ENCODE assay signal across 1 cellular context in the genomic region with DNA sequence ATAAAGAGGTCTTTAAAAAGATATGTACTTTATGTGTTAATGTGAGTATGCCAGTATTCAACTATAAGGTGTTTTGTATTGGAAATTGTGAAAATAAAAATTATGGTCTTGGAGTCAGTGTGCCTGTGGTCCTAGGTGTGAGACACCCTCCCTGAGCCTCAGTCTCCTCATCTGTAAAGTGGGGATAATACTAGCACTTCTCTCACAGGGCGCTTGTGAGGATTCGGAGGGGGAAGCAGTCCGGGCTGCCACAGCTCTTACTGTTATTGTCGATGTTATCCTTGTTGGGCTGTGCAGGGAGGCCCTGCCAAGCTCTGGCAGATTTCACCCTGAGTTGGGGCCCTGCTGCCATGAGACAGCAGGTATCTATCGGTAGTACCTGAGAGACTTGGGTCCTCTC.
TF ChIP-seq lines count a peak whose summit lies in the region.

No MANE protein-coding gene starts in this region.

TF ChIP-seq in WTC11, 78 proteins besides CTCF, POLR2A, EP300 and RAD21 (continued from another document):
- TF ChIP-seq, protein P1, sequence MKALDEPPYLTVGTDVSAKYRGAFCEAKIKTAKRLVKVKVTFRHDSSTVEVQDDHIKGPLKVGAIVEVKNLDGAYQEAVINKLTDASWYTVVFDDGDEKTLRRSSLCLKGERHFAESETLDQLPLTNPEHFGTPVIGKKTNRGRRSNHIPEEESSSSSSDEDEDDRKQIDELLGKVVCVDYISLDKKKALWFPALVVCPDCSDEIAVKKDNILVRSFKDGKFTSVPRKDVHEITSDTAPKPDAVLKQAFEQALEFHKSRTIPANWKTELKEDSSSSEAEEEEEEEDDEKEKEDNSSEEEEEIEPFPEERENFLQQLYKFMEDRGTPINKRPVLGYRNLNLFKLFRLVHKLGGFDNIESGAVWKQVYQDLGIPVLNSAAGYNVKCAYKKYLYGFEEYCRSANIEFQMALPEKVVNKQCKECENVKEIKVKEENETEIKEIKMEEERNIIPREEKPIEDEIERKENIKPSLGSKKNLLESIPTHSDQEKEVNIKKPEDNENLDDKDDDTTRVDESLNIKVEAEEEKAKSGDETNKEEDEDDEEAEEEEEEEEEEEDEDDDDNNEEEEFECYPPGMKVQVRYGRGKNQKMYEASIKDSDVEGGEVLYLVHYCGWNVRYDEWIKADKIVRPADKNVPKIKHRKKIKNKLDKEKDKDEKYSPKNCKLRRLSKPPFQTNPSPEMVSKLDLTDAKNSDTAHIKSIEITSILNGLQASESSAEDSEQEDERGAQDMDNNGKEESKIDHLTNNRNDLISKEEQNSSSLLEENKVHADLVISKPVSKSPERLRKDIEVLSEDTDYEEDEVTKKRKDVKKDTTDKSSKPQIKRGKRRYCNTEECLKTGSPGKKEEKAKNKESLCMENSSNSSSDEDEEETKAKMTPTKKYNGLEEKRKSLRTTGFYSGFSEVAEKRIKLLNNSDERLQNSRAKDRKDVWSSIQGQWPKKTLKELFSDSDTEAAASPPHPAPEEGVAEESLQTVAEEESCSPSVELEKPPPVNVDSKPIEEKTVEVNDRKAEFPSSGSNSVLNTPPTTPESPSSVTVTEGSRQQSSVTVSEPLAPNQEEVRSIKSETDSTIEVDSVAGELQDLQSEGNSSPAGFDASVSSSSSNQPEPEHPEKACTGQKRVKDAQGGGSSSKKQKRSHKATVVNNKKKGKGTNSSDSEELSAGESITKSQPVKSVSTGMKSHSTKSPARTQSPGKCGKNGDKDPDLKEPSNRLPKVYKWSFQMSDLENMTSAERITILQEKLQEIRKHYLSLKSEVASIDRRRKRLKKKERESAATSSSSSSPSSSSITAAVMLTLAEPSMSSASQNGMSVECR (CRISPR knock-in tag; IDR thresholded peaks at IDR 0.05; ENCODE audit: borderline replicate concordance) = no peak
- no peak for TF ChIP-seq SP1 (CRISPR knock-in tag; conservative IDR thresholded peaks at IDR 0.05)
- no peak for TF ChIP-seq ZNF396 (CRISPR knock-in tag; IDR thresholded peaks at IDR 0.05; ENCODE audit: borderline replicate concordance)
- no peak for TF ChIP-seq CREM (CRISPR knock-in tag; IDR thresholded peaks at IDR 0.05)
- TF ChIP-seq, protein P2, sequence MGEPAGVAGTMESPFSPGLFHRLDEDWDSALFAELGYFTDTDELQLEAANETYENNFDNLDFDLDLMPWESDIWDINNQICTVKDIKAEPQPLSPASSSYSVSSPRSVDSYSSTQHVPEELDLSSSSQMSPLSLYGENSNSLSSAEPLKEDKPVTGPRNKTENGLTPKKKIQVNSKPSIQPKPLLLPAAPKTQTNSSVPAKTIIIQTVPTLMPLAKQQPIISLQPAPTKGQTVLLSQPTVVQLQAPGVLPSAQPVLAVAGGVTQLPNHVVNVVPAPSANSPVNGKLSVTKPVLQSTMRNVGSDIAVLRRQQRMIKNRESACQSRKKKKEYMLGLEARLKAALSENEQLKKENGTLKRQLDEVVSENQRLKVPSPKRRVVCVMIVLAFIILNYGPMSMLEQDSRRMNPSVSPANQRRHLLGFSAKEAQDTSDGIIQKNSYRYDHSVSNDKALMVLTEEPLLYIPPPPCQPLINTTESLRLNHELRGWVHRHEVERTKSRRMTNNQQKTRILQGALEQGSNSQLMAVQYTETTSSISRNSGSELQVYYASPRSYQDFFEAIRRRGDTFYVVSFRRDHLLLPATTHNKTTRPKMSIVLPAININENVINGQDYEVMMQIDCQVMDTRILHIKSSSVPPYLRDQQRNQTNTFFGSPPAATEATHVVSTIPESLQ (CRISPR knock-in tag; IDR thresholded peaks at IDR 0.05) = no peak
- TF ChIP-seq, protein P3, sequence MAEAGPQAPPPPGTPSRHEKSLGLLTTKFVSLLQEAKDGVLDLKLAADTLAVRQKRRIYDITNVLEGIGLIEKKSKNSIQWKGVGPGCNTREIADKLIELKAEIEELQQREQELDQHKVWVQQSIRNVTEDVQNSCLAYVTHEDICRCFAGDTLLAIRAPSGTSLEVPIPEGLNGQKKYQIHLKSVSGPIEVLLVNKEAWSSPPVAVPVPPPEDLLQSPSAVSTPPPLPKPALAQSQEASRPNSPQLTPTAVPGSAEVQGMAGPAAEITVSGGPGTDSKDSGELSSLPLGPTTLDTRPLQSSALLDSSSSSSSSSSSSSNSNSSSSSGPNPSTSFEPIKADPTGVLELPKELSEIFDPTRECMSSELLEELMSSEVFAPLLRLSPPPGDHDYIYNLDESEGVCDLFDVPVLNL (CRISPR knock-in tag; IDR thresholded peaks at IDR 0.05; ENCODE audit: borderline replicate concordance, low read depth) = no peak
